Comparison of ENCODE assay signal across 1 cellular context in the genomic region with DNA sequence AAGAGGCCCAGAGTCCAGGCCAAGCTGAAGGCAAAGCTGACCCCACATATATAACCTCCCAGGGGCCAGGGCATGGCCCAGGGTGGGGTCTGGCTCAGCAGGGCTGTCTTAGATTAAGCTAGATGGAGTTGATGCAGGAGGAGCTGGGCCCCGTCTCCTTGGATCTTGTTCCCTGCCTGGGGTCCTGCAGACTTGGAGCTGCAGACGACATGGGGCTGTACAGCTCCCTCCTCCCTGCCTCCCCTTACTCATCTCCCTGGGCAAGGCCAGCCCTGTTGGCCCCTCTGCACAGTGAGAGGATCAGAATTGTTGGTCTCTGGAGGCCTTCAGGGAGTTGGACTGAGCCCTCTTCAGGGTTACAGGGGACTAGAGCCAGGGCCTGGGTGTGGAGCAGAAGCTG.
TF ChIP-seq lines count a peak whose summit lies in the region.

No MANE protein-coding gene starts in this region.

TF ChIP-seq in IMR-90, 13 proteins besides CTCF, POLR2A, EP300 and RAD21:
- TF ChIP-seq CHD1 (IDR thresholded peaks at IDR 0.05; ENCODE audit: low read depth, low read length) (no peak), BHLHE40 (IDR thresholded peaks at IDR 0.05; ENCODE audit: low read depth, low read length) (no peak), MAZ (IDR thresholded peaks at IDR 0.05; ENCODE audit: borderline replicate concordance, low read depth, low read length) (no peak), RCOR1 (IDR thresholded peaks at IDR 0.05; ENCODE audit: insufficient replicate concordance, low read length) (no peak), MAFK (IDR thresholded peaks at IDR 0.05; ENCODE audit: low read depth, low read length) (no peak), RFX5 (IDR thresholded peaks at IDR 0.05; ENCODE audit: low read depth, low read length) (no peak), SMC3 (IDR thresholded peaks at IDR 0.05; ENCODE audit: low read depth, low read length) (no peak), ELK1 (IDR thresholded peaks at IDR 0.05; ENCODE audit: borderline replicate concordance, low read depth, low read length) (no peak), USF2 (IDR thresholded peaks at IDR 0.05; ENCODE audit: low read depth, low read length) (no peak), NFE2L2 (IDR thresholded peaks at IDR 0.05; ENCODE audit: low read depth, low read length) (no peak)
